Comparison of ENCODE assay signal across 10 cellular contexts in the genomic region with DNA sequence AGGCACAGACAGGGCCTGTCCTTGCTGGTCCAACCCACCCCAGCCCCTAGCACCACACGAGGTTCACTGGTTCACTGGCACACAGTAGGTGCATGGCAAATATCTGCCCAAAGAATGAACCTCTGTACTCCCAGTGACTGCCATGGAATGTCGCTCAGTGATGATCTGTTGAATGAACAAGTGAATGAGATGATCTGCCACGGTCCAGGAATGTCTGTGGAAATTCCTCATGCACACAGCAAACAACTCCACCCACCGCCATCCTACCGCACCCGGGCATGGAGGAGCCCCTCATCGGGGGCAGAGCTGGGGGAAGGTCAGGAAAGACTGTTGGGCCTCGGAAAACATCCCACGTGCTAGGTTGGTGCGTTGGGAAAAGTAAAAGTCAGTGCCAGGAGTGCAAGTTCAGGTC. TPM values are rescaled to one million over a fixed set of nuclear protein-coding genes. Genes with fewer than 3 reads are reported as not detected.
DNase-seq lines count a peak whose midpoint lies in the region; ATAC-seq, FAIRE-seq and TF ChIP-seq lines count a peak whose summit lies in the region.
"Had no signal": no experiment of that assay in that cellular context is flagged by ENCODE, and none has a peak within 500 bp of the region (broad histone marks: within the 10 kb centered on the region; RNA-seq: fewer than 3 reads in every experiment).

No MANE protein-coding gene starts in this region.

- peak; percentile 69 for DNase-seq in HK-2 (ENCODE audit: unreplicated experiment)
- DNase-seq in activated naive CD8-positive, alpha-beta T cell treated with anti-CD3 and anti-CD28 coated beads, Interleukin-2, amount 50 U/mL, for 24 hours = no peak
- DNase-seq in keratinocyte (ENCODE audit: low read depth, low spot score) = no peak
- DNase-seq in stimulated activated naive CD8-positive, alpha-beta T cell treated with anti-CD3 and anti-CD28 coated beads, Interleukin-15, amount 100 ng/mL, for 72 hours = no peak
- no peak for DNase-seq in hypothalamus (lab: John Stamatoyannopoulos, UW)
- DNase-seq: stimulated activated CD8-positive, alpha-beta memory T cell treated with anti-CD3 and anti-CD28 coated beads, Interleukin-4, amount 100 ng/mL, for 48 hours; T-helper 9 cell had no signal

- H3K27me3 Mint-ChIP-seq in activated naive CD8-positive, alpha-beta T cell treated with anti-CD3 and anti-CD28 coated beads, Interleukin-2, amount 50 U/mL, for 24 hours = peaks cover 15% of the 10 kb centered on the region
- H3K27me3 Mint-ChIP-seq in stimulated activated naive CD8-positive, alpha-beta T cell treated with anti-CD3 and anti-CD28 coated beads, Interleukin-15, amount 100 ng/mL, for 72 hours = peaks cover 20% of the 10 kb centered on the region

- peak overlapping the region; percentile 73 for H3K27ac ChIP-seq in keratinocyte (ENCODE audit: control insufficient read depth, insufficient read depth, low read length)

- H4K20me1 ChIP-seq in keratinocyte (ENCODE audit: control insufficient read depth, extremely low read depth, insufficient read depth, low read length) = peaks cover 4% of the 10 kb centered on the region

- H3K79me2 ChIP-seq in keratinocyte (ENCODE audit: control insufficient read depth, insufficient read depth, low read length) = peaks cover 51% of the 10 kb centered on the region

- H2AFZ ChIP-seq in keratinocyte (ENCODE audit: control insufficient read depth, low read length) = no peak overlapping the region

- no peaks in the 10 kb centered on the region for H3K36me3 Mint-ChIP-seq in activated naive CD8-positive, alpha-beta T cell treated with anti-CD3 and anti-CD28 coated beads, Interleukin-2, amount 50 U/mL, for 24 hours (ENCODE audit: low read depth)

- no peaks in the 10 kb centered on the region for H3K9me3 ChIP-seq in keratinocyte (ENCODE audit: control insufficient read depth, low read depth, low read length)

- H3K4me1 ChIP-seq in keratinocyte (ENCODE audit: control insufficient read depth, extremely low read depth, insufficient read depth, low read length) = peaks cover 74% of the 10 kb centered on the region

- TF ChIP-seq CTCF in keratinocyte (optimal IDR thresholded peaks at IDR 0.05 in 1 of 3, IDR thresholded peaks at IDR 0.05 in 1 of 3, conservative IDR thresholded peaks at IDR 0.05 in 1 of 3; ENCODE audit: extremely low read depth in 1 of 3, insufficient read depth in 2 of 3, low read length in 3 of 3) = no peak

- no peak for ATAC-seq in activated naive CD8-positive, alpha-beta T cell treated with anti-CD3 and anti-CD28 coated beads, Interleukin-2, amount 50 U/mL, for 24 hours
- ATAC-seq in stimulated activated naive CD8-positive, alpha-beta T cell treated with anti-CD3 and anti-CD28 coated beads, Interleukin-15, amount 100 ng/mL, for 72 hours = no peak
- ATAC-seq in GM18907 (IDR thresholded peaks at IDR 0.05; ENCODE audit: unreplicated experiment) = no peak
- ATAC-seq in GM21367 (IDR thresholded peaks at IDR 0.05; ENCODE audit: unreplicated experiment) = no peak
- ATAC-seq in HG02588 (IDR thresholded peaks at IDR 0.05; ENCODE audit: unreplicated experiment) = no peak

- H3K4me3 Mint-ChIP-seq in activated naive CD8-positive, alpha-beta T cell treated with anti-CD3 and anti-CD28 coated beads, Interleukin-2, amount 50 U/mL, for 24 hours = peak overlapping the region; percentile 12
- H3K4me3 Mint-ChIP-seq in stimulated activated naive CD8-positive, alpha-beta T cell treated with anti-CD3 and anti-CD28 coated beads, Interleukin-15, amount 100 ng/mL, for 72 hours = peak overlapping the region; percentile 42 to 69

- H3K27me3 ChIP-seq in keratinocyte (ENCODE audit: control insufficient read depth, extremely low read depth, insufficient read depth, low read length) = no peaks in the 10 kb centered on the region

- H3K9me1 ChIP-seq in keratinocyte (ENCODE audit: control insufficient read depth, extremely low read depth, insufficient read depth, low read length) = peaks cover 2% of the 10 kb centered on the region

- H3K27ac Mint-ChIP-seq in activated naive CD8-positive, alpha-beta T cell treated with anti-CD3 and anti-CD28 coated beads, Interleukin-2, amount 50 U/mL, for 24 hours = no peak overlapping the region
- H3K27ac Mint-ChIP-seq in stimulated activated naive CD8-positive, alpha-beta T cell treated with anti-CD3 and anti-CD28 coated beads, Interleukin-15, amount 100 ng/mL, for 72 hours = peak overlapping the region in 1 of 2 donors; percentile 43

- H3K9me3 Mint-ChIP-seq in activated naive CD8-positive, alpha-beta T cell treated with anti-CD3 and anti-CD28 coated beads, Interleukin-2, amount 50 U/mL, for 24 hours = no peaks in the 10 kb centered on the region
- H3K9me3 Mint-ChIP-seq in stimulated activated naive CD8-positive, alpha-beta T cell treated with anti-CD3 and anti-CD28 coated beads, Interleukin-15, amount 100 ng/mL, for 72 hours = no peaks in the 10 kb centered on the region

- peak overlapping the region; percentile 66 to 74 (median 74) for H3K4me3 ChIP-seq in keratinocyte (ENCODE audit: control insufficient read depth in 2 of 3, extremely low read depth in 1 of 3, insufficient read depth in 2 of 3, low read depth in 1 of 3, low read length in 3 of 3)

- FAIRE-seq in keratinocyte (lab: Jason Lieb, UNC) = no peak

- peaks cover 22% of the 10 kb centered on the region for H3K4me1 Mint-ChIP-seq in activated naive CD8-positive, alpha-beta T cell treated with anti-CD3 and anti-CD28 coated beads, Interleukin-2, amount 50 U/mL, for 24 hours
- H3K4me1 Mint-ChIP-seq in stimulated activated naive CD8-positive, alpha-beta T cell treated with anti-CD3 and anti-CD28 coated beads, Interleukin-15, amount 100 ng/mL, for 72 hours = peaks cover 46% of the 10 kb centered on the region

- dilution Hi-C loops in keratinocyte (cut with MboI; ENCODE audit: extremely low pct_ligation_motif_present, low sequenced_read_pairs) = no loop called here

- peaks cover 2 to 4% of the 10 kb centered on the region in 2 experiments for H3K36me3 ChIP-seq in keratinocyte (ENCODE audit: control insufficient read depth in 2 of 2, extremely low read depth in 1 of 2, insufficient read depth in 2 of 2, low read length in 2 of 2)

- peak overlapping the region; percentile 89 for H3K4me2 ChIP-seq in keratinocyte (ENCODE audit: control insufficient read depth, extremely low read depth, insufficient read depth, low read depth, low read length)

- H3K9ac ChIP-seq in keratinocyte (ENCODE audit: control insufficient read depth, extremely low read depth, insufficient read depth, low read length) = peak overlapping the region; percentile 85

RNA-seq across cellular contexts. Expression of a gene that starts 1.7 kb away (rescaled TPM):
- 9.0 to 20.7 TPM (median 17.0 TPM) in 3 replicates for polyA plus RNA-seq in keratinocyte
- polyA plus RNA-seq in keratinocyte (2011; ENCODE audit: low read depth) = 21.1 TPM
- polyA plus RNA-seq in keratinocyte (2011; cell fraction: cytosol; rRNA removed) = 6.1 and 17.2 TPM in 2 replicates
- 139 and 205 TPM in 2 replicates for polyA plus RNA-seq in keratinocyte (2011; cell fraction: nucleus; rRNA removed)
- polyA plus RNA-seq in keratinocyte (2012; ENCODE audit: low replicate concordance) = 22.9 and 70.8 TPM in 2 replicates
- polyA minus RNA-seq in keratinocyte = 66.2 to 184 TPM (median 72.6 TPM) in 3 replicates
- polyA minus RNA-seq in keratinocyte (2011; cell fraction: cytosol; rRNA and poly(A)+ RNA removed) = 143 TPM
- 388 and 454 TPM in 2 replicates for polyA minus RNA-seq in keratinocyte (2011; cell fraction: nucleus; rRNA and poly(A)+ RNA removed)

RNA-seq across cellular contexts. Expression of a gene that starts 41.4 kb away (rescaled TPM):
- polyA plus RNA-seq in keratinocyte = not detected in 3 replicates
- polyA plus RNA-seq in keratinocyte (2011; ENCODE audit: low read depth) = not detected
- not detected in 2 replicates for polyA plus RNA-seq in keratinocyte (2011; cell fraction: cytosol; rRNA removed)
- polyA plus RNA-seq in keratinocyte (2011; cell fraction: nucleus; rRNA removed) = not detected in 2 replicates
- polyA plus RNA-seq in keratinocyte (2012; ENCODE audit: low replicate concordance) = not detected in 2 replicates
- not detected in 3 replicates for polyA minus RNA-seq in keratinocyte
- polyA minus RNA-seq in keratinocyte (2011; cell fraction: cytosol; rRNA and poly(A)+ RNA removed) = not detected
- not detected in 2 replicates for polyA minus RNA-seq in keratinocyte (2011; cell fraction: nucleus; rRNA and poly(A)+ RNA removed)
